In the genomic region with DNA sequence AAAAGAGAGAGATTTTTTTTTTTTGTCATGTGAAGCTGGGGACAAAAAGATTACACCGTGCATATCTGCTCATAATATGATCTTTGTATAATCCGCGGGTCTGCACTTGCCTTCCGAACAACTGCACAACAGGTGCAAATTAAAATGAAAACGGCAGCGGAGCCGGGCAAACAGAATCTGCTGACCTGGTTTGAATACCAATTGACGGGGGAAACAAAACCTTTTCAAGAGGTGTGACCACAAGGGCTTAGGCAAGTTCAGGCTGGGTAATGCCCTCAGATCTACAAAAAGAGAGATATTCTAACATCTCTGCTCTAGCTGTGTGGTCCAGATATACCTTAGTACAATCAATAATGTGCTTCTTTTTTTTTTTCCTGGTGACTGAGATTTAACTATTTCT, we compare ENCODE assay signal across 9 cellular contexts.
DNase-seq lines count a peak whose midpoint lies in the region; ATAC-seq and TF ChIP-seq lines count a peak whose summit lies in the region.
"Had no signal": no experiment of that assay in that cellular context is flagged by ENCODE, and none has a peak within 500 bp of the region (broad histone marks: within the 10 kb centered on the region; RNA-seq: fewer than 3 reads in every experiment).

No MANE protein-coding gene starts in this region.

- peak; percentile 42 for DNase-seq in NT2/D1 (ENCODE audit: low read depth, low spot score)
- no peak for DNase-seq in stomach
- no peak for DNase-seq in COLO829 (ENCODE audit: low spot score)
- no peak for DNase-seq in DMS114 treated with DMSO at 0.1 percent for 48 hours (lab: John Stamatoyannopoulos, UW; ENCODE audit: unreplicated experiment)
- no peak for DNase-seq in EL
- DNase-seq: SIG-M5 had no signal

- H3K9ac ChIP-seq in NT2/D1 (ENCODE audit: insufficient read length, low read depth) (no peak overlapping the region), iPS-18a (ENCODE audit: low read length) (no peak overlapping the region)

- intact Hi-C loops in stomach (cut with DNase I; ENCODE audit: low total_unique reads): no loop called here

- no peak for ATAC-seq in GM21528 (IDR thresholded peaks at IDR 0.05; ENCODE audit: low FRiP score, unreplicated experiment)

- TF ChIP-seq CTCF in HEK293 (tag by site-specific recombination; IDR thresholded peaks at IDR 0.05): no peak
- no peak for TF ChIP-seq CTCF in stomach (IDR thresholded peaks at IDR 0.05)

- 34 to 40% (median 38%) methylated on average over 8 of the region's 8 CpGs for WGBS in stomach, 5 donors

- no peak for TF ChIP-seq EP300 in stomach (IDR thresholded peaks at IDR 0.05)

- TF ChIP-seq POLR2A in stomach (IDR thresholded peaks at IDR 0.05): no peak

- peaks cover 0 to 5% of the 10 kb centered on the region in 2 experiments; a peak in 1 of 3 replicates for H3K36me3 ChIP-seq in HEK293 (ENCODE audit: control insufficient read depth in 2 of 2, insufficient read depth in 1 of 2, low read length in 2 of 2)
- peaks cover 21% of the 10 kb centered on the region for H3K36me3 ChIP-seq in NT2/D1 (ENCODE audit: insufficient read depth, insufficient read length, low read length)
- H3K36me3 ChIP-seq in iPS-18a (ENCODE audit: control insufficient read depth, low read depth, low read length): no peaks in the 10 kb centered on the region
- peaks cover 0 to 9% (median 0%) of the 10 kb centered on the region in 4 donors for H3K36me3 ChIP-seq in stomach

- H3K4me1 ChIP-seq in HEK293 (ENCODE audit: control insufficient read depth, insufficient read depth, low read length) (peaks cover 22% of the 10 kb centered on the region), NT2/D1 (ENCODE audit: insufficient read depth, insufficient read length) (peaks cover 5% of the 10 kb centered on the region), iPS-18a (ENCODE audit: control insufficient read depth, low read depth, low read length) (peaks cover 36% of the 10 kb centered on the region), stomach (peaks cover 0 to 45% (median 12%) of the 10 kb centered on the region in 4 donors)

- H3K27ac ChIP-seq in HEK293 (ENCODE audit: extremely low read depth, low read depth, low read length) (peak overlapping the region; percentile 20; the same call in 1 of the 2 replicates), iPS-18a (ENCODE audit: low read length) (no peak overlapping the region), stomach (peak overlapping the region in 4 of 5 donors; percentile 35 to 75 (median 73))

- H3K27me3 ChIP-seq in NT2/D1 (ENCODE audit: insufficient read depth, insufficient read length) (no peaks in the 10 kb centered on the region), iPS-18a (ENCODE audit: control insufficient read depth, insufficient read depth, low read length) (no peaks in the 10 kb centered on the region), stomach (no peaks in the 10 kb centered on the region)

- H3K4me3 ChIP-seq in HEK293 (ENCODE audit: low read depth, low read length) (no peak overlapping the region), NT2/D1 (ENCODE audit: insufficient read length, low read depth) (no peak overlapping the region), iPS-18a (ENCODE audit: low read length) (peak overlapping the region; percentile 25), stomach (peak overlapping the region in 1 of 4 donors; percentile 18)

- POLR2A ChIA-PET in HEK293 (lab: Yijun Ruan, JAX): interaction anchor here (0.6 kb wide), 2 partner anchors 33 to 237 kb away, joined by 5 to 6 read pairs; no protein-coding TSS in a partner anchor

- CTCF ChIA-PET in HEK293 (lab: Yijun Ruan, JAX): interaction anchor here (0.7 kb wide), 1 partner anchor 166 kb away, joined by 3 read pairs; no protein-coding TSS in a partner anchor

- H3K9me3 ChIP-seq in HEK293 (ENCODE audit: control insufficient read depth, insufficient read depth, low read depth, low read length): no peaks in the 10 kb centered on the region
- H3K9me3 ChIP-seq in NT2/D1 (ENCODE audit: insufficient read depth, low read length): no peaks in the 10 kb centered on the region
- no peaks in the 10 kb centered on the region for H3K9me3 ChIP-seq in iPS-18a (ENCODE audit: control insufficient read depth, low read depth, low read length)
- no peaks in the 10 kb centered on the region for H3K9me3 ChIP-seq in stomach

TF ChIP-seq in HEK293, 187 proteins besides CTCF, POLR2A, EP300 and RAD21:
- TF ChIP-seq ZNF223 (tag by site-specific recombination; IDR thresholded peaks at IDR 0.05) (no peak), SALL2 (tag by site-specific recombination; IDR thresholded peaks at IDR 0.05; ENCODE audit: borderline replicate concordance) (no peak), ZNF2 (tag by site-specific recombination; IDR thresholded peaks at IDR 0.05) (no peak), REPIN1 (tag by site-specific recombination; IDR thresholded peaks at IDR 0.05; ENCODE audit: low read depth) (no peak), GLI2 (tag by site-specific recombination; IDR thresholded peaks at IDR 0.05; ENCODE audit: borderline replicate concordance, low read depth) (no peak), ZBTB7A (tag by site-specific recombination; IDR thresholded peaks at IDR 0.05; ENCODE audit: low read depth) (no peak), ZNF202 (tag by site-specific recombination; IDR thresholded peaks at IDR 0.05; ENCODE audit: borderline replicate concordance) (no peak), ZNF214 (tag by site-specific recombination; IDR thresholded peaks at IDR 0.05; ENCODE audit: borderline replicate concordance) (no peak)
- TF ChIP-seq, protein P1, sequence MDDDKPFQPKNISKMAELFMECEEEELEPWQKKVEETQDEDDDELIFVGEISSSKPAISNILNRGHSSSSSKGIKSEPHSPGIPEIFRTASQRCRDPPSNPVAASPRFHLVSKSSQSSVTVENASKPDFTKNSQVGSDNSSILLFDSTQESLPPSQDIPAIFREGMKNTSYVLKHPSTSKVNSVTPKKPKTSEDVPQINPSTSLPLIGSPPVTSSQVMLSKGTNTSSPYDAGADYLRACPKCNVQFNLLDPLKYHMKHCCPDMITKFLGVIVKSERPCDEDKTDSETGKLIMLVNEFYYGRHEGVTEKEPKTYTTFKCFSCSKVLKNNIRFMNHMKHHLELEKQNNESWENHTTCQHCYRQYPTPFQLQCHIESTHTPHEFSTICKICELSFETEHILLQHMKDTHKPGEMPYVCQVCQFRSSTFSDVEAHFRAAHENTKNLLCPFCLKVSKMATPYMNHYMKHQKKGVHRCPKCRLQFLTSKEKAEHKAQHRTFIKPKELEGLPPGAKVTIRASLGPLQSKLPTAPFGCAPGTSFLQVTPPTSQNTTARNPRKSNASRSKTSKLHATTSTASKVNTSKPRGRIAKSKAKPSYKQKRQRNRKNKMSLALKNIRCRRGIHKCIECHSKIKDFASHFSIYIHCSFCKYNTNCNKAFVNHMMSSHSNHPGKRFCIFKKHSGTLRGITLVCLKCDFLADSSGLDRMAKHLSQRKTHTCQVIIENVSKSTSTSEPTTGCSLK (tag by site-specific recombination; IDR thresholded peaks at IDR 0.05): no peak
TF ChIP-seq in HEK293: peak in this region for 0.
